Comparison of ENCODE assay signal across 19 cellular contexts in the genomic region with DNA sequence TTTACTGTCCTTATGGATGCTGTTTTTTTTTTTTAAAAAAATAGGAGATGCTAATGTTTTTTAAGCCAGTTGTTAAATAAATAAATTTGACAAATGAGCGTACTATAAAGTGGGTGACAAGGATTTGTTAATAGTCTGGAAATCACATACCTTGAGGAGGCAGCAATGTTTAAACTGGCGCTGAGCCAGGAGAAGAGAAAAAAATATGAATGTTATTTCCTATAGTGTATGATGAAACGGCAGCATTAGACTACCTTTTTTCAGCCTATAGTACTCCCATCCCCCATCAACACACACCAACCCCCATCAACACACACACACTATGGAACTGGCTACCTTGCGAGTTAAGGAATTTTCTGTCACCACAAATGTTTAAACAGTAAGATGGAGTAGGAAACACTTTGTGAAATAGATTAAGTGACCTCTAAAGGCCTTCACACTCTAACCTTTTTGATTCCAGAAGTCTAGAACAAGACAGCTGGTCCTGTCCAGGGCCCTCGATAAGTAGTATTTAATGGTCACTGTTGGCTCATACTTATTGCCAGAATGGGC.
"Had no signal": no experiment of that assay in that cellular context is flagged by ENCODE, and none has a peak within 500 bp of the region (broad histone marks: within the 10 kb centered on the region; RNA-seq: fewer than 3 reads in every experiment).

No MANE protein-coding gene starts in this region.

- H3K27me3 ChIP-seq: breast epithelium, foreskin keratinocyte, tibial nerve, vagina had no signal

- H3K4me3 ChIP-seq: breast epithelium, tibial nerve, vagina had no signal

- H3K9me3 ChIP-seq: breast epithelium, tibial nerve, vagina had no signal

- H3K9me3 Mint-ChIP-seq: activated CD4-positive, alpha-beta T cell treated with anti-CD3 and anti-CD28 coated beads, Interleukin-2, amount 10 ng/mL, durations not matched to agents 7 days and 5 days; activated naive CD4-positive, alpha-beta T cell treated with anti-CD3 and anti-CD28 coated beads for 36 hours; activated T-cell treated with anti-CD3 and anti-CD28 coated beads, Interleukin-2, amount 50 U/mL, for 24 hours; dendritic cell treated with granulocyte-macrophage colony-stimulating factor and Interleukin-4, amounts not matched to agents 40 ng/mL and 50 ng/mL, for 4 days; neural crest cell had no signal

- FAIRE-seq: keratinocyte had no signal

- H3K36me3 ChIP-seq: breast epithelium, tibial nerve, vagina had no signal

- DNase-seq: activated CD4-positive, alpha-beta T cell treated with anti-CD3 and anti-CD28 coated beads, Interleukin-2, amount 10 ng/mL, durations not matched to agents 7 days and 5 days; activated CD8-positive, alpha-beta T cell treated with anti-CD3 and anti-CD28 coated beads, Interleukin-2, amount 10 ng/mL, durations not matched to agents 7 days and 5 days; activated naive CD4-positive, alpha-beta T cell treated with anti-CD3 and anti-CD28 coated beads for 36 hours; activated T-cell treated with anti-CD3 and anti-CD28 coated beads, Interleukin-2, amount 50 U/mL, for 24 hours; aorta; effector CD8-positive, alpha-beta T cell; foreskin keratinocyte; hippocampal formation; stimulated activated CD4-positive, alpha-beta T cell treated with anti-CD3 and anti-CD28 coated beads, Interleukin-12 subunit alpha, Interleukin-12 subunit beta, amount 100 ng/mL, for 4 hours; stimulated activated CD4-positive, alpha-beta T cell treated with anti-CD3 and anti-CD28 coated beads, Interleukin-1b, Interleukin-23, amount 100 ng/mL, for 48 hours; stimulated activated naive CD8-positive, alpha-beta T cell treated with anti-CD3 and anti-CD28 coated beads, Interleukin-15, Interleukin-2, amounts not matched to agents 100 U/mL and 50 U/mL, for 24 hours had no signal

- H3K4me3 Mint-ChIP-seq: activated CD4-positive, alpha-beta T cell treated with anti-CD3 and anti-CD28 coated beads, Interleukin-2, amount 10 ng/mL, durations not matched to agents 7 days and 5 days; activated CD8-positive, alpha-beta T cell treated with anti-CD3 and anti-CD28 coated beads, Interleukin-2, amount 10 ng/mL, durations not matched to agents 7 days and 5 days; activated naive CD4-positive, alpha-beta T cell treated with anti-CD3 and anti-CD28 coated beads for 36 hours; activated T-cell treated with anti-CD3 and anti-CD28 coated beads, Interleukin-2, amount 50 U/mL, for 24 hours; dendritic cell treated with granulocyte-macrophage colony-stimulating factor and Interleukin-4, amounts not matched to agents 40 ng/mL and 50 ng/mL, for 4 days; neural crest cell had no signal

- H3K4me1 Mint-ChIP-seq: neural crest cell had no signal

- H3K27me3 Mint-ChIP-seq: activated CD4-positive, alpha-beta T cell treated with anti-CD3 and anti-CD28 coated beads, Interleukin-2, amount 10 ng/mL, durations not matched to agents 7 days and 5 days; activated T-cell treated with anti-CD3 and anti-CD28 coated beads, Interleukin-2, amount 50 U/mL, for 24 hours; dendritic cell treated with granulocyte-macrophage colony-stimulating factor and Interleukin-4, amounts not matched to agents 40 ng/mL and 50 ng/mL, for 4 days; progenitor cell of endocrine pancreas had no signal

- ATAC-seq: activated CD8-positive, alpha-beta T cell treated with anti-CD3 and anti-CD28 coated beads, Interleukin-2, amount 10 ng/mL, durations not matched to agents 7 days and 5 days; foreskin keratinocyte; stimulated activated naive CD8-positive, alpha-beta T cell treated with anti-CD3 and anti-CD28 coated beads, Interleukin-15, Interleukin-2, amounts not matched to agents 100 U/mL and 50 U/mL, for 24 hours had no signal

- H3K4me1 ChIP-seq: breast epithelium, foreskin keratinocyte, tibial nerve, vagina had no signal

- H3K27ac Mint-ChIP-seq: activated CD4-positive, alpha-beta T cell treated with anti-CD3 and anti-CD28 coated beads, Interleukin-2, amount 10 ng/mL, durations not matched to agents 7 days and 5 days; activated CD8-positive, alpha-beta T cell treated with anti-CD3 and anti-CD28 coated beads, Interleukin-2, amount 10 ng/mL, durations not matched to agents 7 days and 5 days; activated naive CD4-positive, alpha-beta T cell treated with anti-CD3 and anti-CD28 coated beads for 36 hours; activated T-cell treated with anti-CD3 and anti-CD28 coated beads, Interleukin-2, amount 50 U/mL, for 24 hours; dendritic cell treated with granulocyte-macrophage colony-stimulating factor and Interleukin-4, amounts not matched to agents 40 ng/mL and 50 ng/mL, for 4 days; progenitor cell of endocrine pancreas had no signal

- H3K27ac ChIP-seq: breast epithelium, epithelial cell of prostate, foreskin keratinocyte, tibial nerve, vagina had no signal
